In genomic region chr4:153439831-153440230, GRCh38 we compare ENCODE assay signal across 14 cellular contexts. TPM values are rescaled to one million over a fixed set of nuclear protein-coding genes. Genes with fewer than 3 reads are reported as not detected.
DNase-seq lines count a peak whose midpoint lies in the region; ATAC-seq and TF ChIP-seq lines count a peak whose summit lies in the region.
"Had no signal": no experiment of that assay in that cellular context is flagged by ENCODE, and none has a peak within 500 bp of the region (broad histone marks: within the 10 kb centered on the region; RNA-seq: fewer than 3 reads in every experiment).

No MANE protein-coding gene starts in this region.

- peaks cover 14 to 40% (median 26%) of the 10 kb centered on the region in 4 donors for H3K4me1 Mint-ChIP-seq in CD4-positive, alpha-beta memory T cell
- peaks cover 15% of the 10 kb centered on the region for H3K4me1 Mint-ChIP-seq in central memory CD8-positive, alpha-beta T cell

- H3K4me1 ChIP-seq in CD4-positive, alpha-beta memory T cell (ENCODE audit: insufficient read depth, low read length), result peaks cover 30% of the 10 kb centered on the region

- H3K4me3 Mint-ChIP-seq in CD4-positive, alpha-beta memory T cell, result peak overlapping the region; percentile 76 to 95 (median 88)
- peak overlapping the region; percentile 81 for H3K4me3 Mint-ChIP-seq in central memory CD8-positive, alpha-beta T cell

- H3K9me3 Mint-ChIP-seq in CD4-positive, alpha-beta memory T cell, result no peaks in the 10 kb centered on the region
- H3K9me3 Mint-ChIP-seq in central memory CD8-positive, alpha-beta T cell, result no peaks in the 10 kb centered on the region

- no peaks in the 10 kb centered on the region for H3K9me3 ChIP-seq in CD4-positive, alpha-beta memory T cell (ENCODE audit: control insufficient read depth in 1 of 2, low read length in 2 of 2)
- H3K9me3 ChIP-seq: heart left ventricle, left lung, MG63 had no signal

- H3K36me3 Mint-ChIP-seq in CD4-positive, alpha-beta memory T cell, result no peaks in the 10 kb centered on the region
- H3K36me3 Mint-ChIP-seq in central memory CD8-positive, alpha-beta T cell (ENCODE audit: insufficient read depth), result peaks cover 6% of the 10 kb centered on the region

- ATAC-seq in GM18909 (IDR thresholded peaks at IDR 0.05; ENCODE audit: poor library complexity, unreplicated experiment) (peak; percentile 4), HG03378 (IDR thresholded peaks at IDR 0.05; ENCODE audit: unreplicated experiment) (peak; percentile 4)
- no peak for ATAC-seq in central memory CD8-positive, alpha-beta T cell (replicated peaks; ENCODE audit: extremely low read depth, poor library complexity, severe bottlenecking)
- ATAC-seq: left lung had no signal

- peak overlapping the region; percentile 72 for H3K27ac ChIP-seq in CD4-positive, alpha-beta memory T cell (ENCODE audit: low read depth, low read length)
- no peak overlapping the region for H3K27ac ChIP-seq in brain microvascular endothelial cell
- H3K27ac ChIP-seq: left lung had no signal

- no peak for TF ChIP-seq CTCF in brain microvascular endothelial cell (IDR thresholded peaks at IDR 0.05; ENCODE audit: low read depth, low read length, missing control alignments)

- intact Hi-C loops in CD4-positive, alpha-beta memory T cell (cut with micrococcal nuclease), result loop anchor here (1.0 to 10.0 kb wide), 3 partner anchors 10 to 195 kb away; no protein-coding TSS in a partner anchor

- CTCF ChIA-PET in CD4-positive, alpha-beta memory T cell (lab: Charles Lee; ENCODE audit: partially characterized antibody), result interaction anchor here (3.5 kb wide), 1 partner anchor 27 kb away, joined by 24 read pairs; the partner anchor contains the start of gene TMEM131L

- in situ Hi-C loops in brain microvascular endothelial cell (cut with HindIII; ENCODE audit: low pct_ligation_motif_present, low sequenced_read_pairs), result no loop called here

- no peaks in the 10 kb centered on the region for H3K27me3 Mint-ChIP-seq in CD4-positive, alpha-beta memory T cell
- no peaks in the 10 kb centered on the region for H3K27me3 Mint-ChIP-seq in central memory CD8-positive, alpha-beta T cell

- H3K4me3 ChIP-seq in CD4-positive, alpha-beta memory T cell (ENCODE audit: low read length in 2 of 2), result no peak overlapping the region
- H3K4me3 ChIP-seq in brain microvascular endothelial cell (ENCODE audit: low read depth, low read length), result no peak overlapping the region
- H3K4me3 ChIP-seq: left lung, MG63 had no signal

- H3K27ac Mint-ChIP-seq in CD4-positive, alpha-beta memory T cell, result peak overlapping the region in 3 of 7 donors; percentile 73 to 97 (median 93)
- H3K27ac Mint-ChIP-seq in central memory CD8-positive, alpha-beta T cell (ENCODE audit: low read depth), result peak overlapping the region; percentile 92

- no peaks in the 10 kb centered on the region for H3K27me3 ChIP-seq in CD4-positive, alpha-beta memory T cell (ENCODE audit: insufficient read depth, low read length)
- no peaks in the 10 kb centered on the region for H3K27me3 ChIP-seq in brain microvascular endothelial cell (replicated peaks)
- H3K27me3 ChIP-seq: heart left ventricle, left lung, MG63 had no signal

- POLR2A ChIA-PET in CD4-positive, alpha-beta memory T cell (lab: Charles Lee; ENCODE audit: partially characterized antibody), result interaction anchor here (1.1 to 1.9 kb wide), 4 partner anchors 13 to 134 kb away, joined by 3 to 20 read pairs (median 3); partner anchors contain the start of gene TMEM131L

- DNase-seq in CD4-positive, alpha-beta memory T cell, result no peak
- no peak for DNase-seq in central memory CD8-positive, alpha-beta T cell (ENCODE audit: low spot score in 2 of 2)
- no peak for DNase-seq in DMS79 (lab: John Stamatoyannopoulos, UW)
- no peak for DNase-seq in midbrain (lab: John Stamatoyannopoulos, UW)
- no peak for DNase-seq in NCI-H1048 (lab: John Stamatoyannopoulos, UW)
- DNase-seq in brain microvascular endothelial cell, result no peak
- DNase-seq: AML-193, GDM1, heart left ventricle, left lung, MG63, NCI-H226 had no signal

- H3K36me3 ChIP-seq in CD4-positive, alpha-beta memory T cell (ENCODE audit: insufficient read depth, low read length), result no peaks in the 10 kb centered on the region
- no peaks in the 10 kb centered on the region for H3K36me3 ChIP-seq in brain microvascular endothelial cell (replicated peaks)
- H3K36me3 ChIP-seq: heart left ventricle, left lung, MG63 had no signal

RNA-seq across cellular contexts. Expression of gene TMEM131L, which starts 26.3 kb away (rescaled TPM):
- 10 to 100 TPM; 62.5 to 65.6 TPM for total RNA-seq in CD4-positive, alpha-beta memory T cell
- polyA plus RNA-seq in CD4-positive, alpha-beta memory T cell, result 10 to 100 TPM; 20.8 to 43.8 TPM
